31 cellular contexts compared by ENCODE assay signal in the genomic region with DNA sequence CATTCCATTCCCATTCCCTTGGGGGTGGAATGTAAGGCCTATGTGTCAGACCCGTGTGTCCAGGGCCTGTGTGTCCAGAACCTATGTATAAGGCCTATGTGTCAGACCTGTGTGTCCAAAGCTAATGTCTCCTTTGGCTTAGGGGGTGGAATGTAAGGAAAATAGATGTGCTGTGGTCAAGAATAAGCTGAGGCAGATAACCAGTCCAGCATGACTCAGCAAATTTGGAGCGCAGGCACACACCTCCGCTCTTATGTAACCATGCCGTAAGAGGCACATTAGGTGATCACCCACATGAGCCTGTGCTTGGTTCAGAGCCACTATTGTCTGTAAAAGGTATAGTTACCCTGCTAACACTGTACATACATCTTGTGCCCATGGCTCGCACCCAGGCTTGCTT.
DNase-seq lines count a peak whose midpoint lies in the region; FAIRE-seq and TF ChIP-seq lines count a peak whose summit lies in the region.
"Had no signal": no experiment of that assay in that cellular context is flagged by ENCODE, and none has a peak within 500 bp of the region (broad histone marks: within the 10 kb centered on the region; RNA-seq: fewer than 3 reads in every experiment).

No MANE protein-coding gene starts in this region.

- H3K9me3 Mint-ChIP-seq in MCF 10A (ENCODE audit: unreplicated experiment), result peaks cover 32% of the 10 kb centered on the region

- BruUV-seq in MCF 10A (replicated peaks; lab: Mats Ljungman, UMichigan) (no TSS peak), mammary epithelial cell (replicated peaks; lab: Mats Ljungman, UMichigan) (no TSS peak), OCI-LY7 (replicated peaks; lab: Mats Ljungman, UMichigan) (no TSS peak)

- no peak for TF ChIP-seq POLR2A in H1 (IDR thresholded peaks at IDR 0.05; ENCODE audit: control extremely low read depth in 1 of 2, low read depth in 2 of 2, low read length in 2 of 2)

- H3K79me2 ChIP-seq in mammary epithelial cell (ENCODE audit: insufficient read depth, low read length) (no peaks in the 10 kb centered on the region), OCI-LY7 (ENCODE audit: insufficient read depth, low read depth, low read length) (no peaks in the 10 kb centered on the region), H1 (ENCODE audit: control insufficient read depth in 1 of 2, insufficient read depth in 2 of 2, low read length in 2 of 2) (no peaks in the 10 kb centered on the region)

- 0 out of 2 replicates have a peak overlapping the region, but pooled peaks have one; percentile 54 for H2BK5ac ChIP-seq in H1 (ENCODE audit: low read depth, low read length)

- TF ChIP-seq EP300 in H1 (IDR thresholded peaks at IDR 0.05; ENCODE audit: borderline replicate concordance in 1 of 2, low read depth in 2 of 2, low read length in 2 of 2), result no peak

- no peaks in the 10 kb centered on the region for H3K4me1 Mint-ChIP-seq in MCF 10A (ENCODE audit: insufficient read depth, unreplicated experiment)
- H3K4me1 Mint-ChIP-seq: mesothelial cell of epicardium had no signal

- H3K4me3 ChIP-seq in mammary epithelial cell (replicated peaks in 1 of 3; ENCODE audit: insufficient read depth in 1 of 3, low read depth in 2 of 3, low read length in 3 of 3) (no peak overlapping the region), OCI-LY7 (ENCODE audit: low read depth, low read length, poor library complexity, severe bottlenecking) (no peak overlapping the region), H1 (ENCODE audit: extremely low read depth in 1 of 4, insufficient read depth in 2 of 4, low read depth in 3 of 4, low read length in 4 of 4) (no peak overlapping the region)
- H3K4me3 ChIP-seq: GM23248, left lung, Peyer's patch, SJSA1 had no signal

- H2AFZ ChIP-seq in mammary epithelial cell (ENCODE audit: low read depth, low read length) (no peak overlapping the region), OCI-LY7 (ENCODE audit: low read length) (no peak overlapping the region), H1 (ENCODE audit: low read length) (no peak overlapping the region)
- H2AFZ ChIP-seq: GM23248 had no signal

- no peak overlapping the region for H3K9ac ChIP-seq in mammary epithelial cell (ENCODE audit: insufficient read depth, low read length)
- H3K9ac ChIP-seq in H1 (replicated peaks in 1 of 4; ENCODE audit: extremely low read depth in 1 of 4, low read depth in 3 of 4, low read length in 3 of 4), result no peak overlapping the region
- H3K9ac ChIP-seq: BLaER1 treated with 17β-estradiol and CSF1 and Interleukin-3, amounts not matched to agents 10 nM and 100 nM; GM23248 had no signal

- DNase-seq in MCF 10A (ENCODE audit: unreplicated experiment) (peak; percentile 13), mammary epithelial cell (no peak), OCI-LY7 (ENCODE audit: low spot score) (peak; percentile 86), H1 (ENCODE audit: low read depth in 1 of 2, low spot score in 2 of 2) (no peak), LoVo (ENCODE audit: low spot score) (no peak), NCI-H1105 (lab: John Stamatoyannopoulos, UW) (no peak), mucosa of gallbladder (ENCODE audit: low spot score) (no peak)
- no peak for DNase-seq in stimulated activated CD4-positive, alpha-beta T cell treated with anti-CD3 and anti-CD28 coated beads, Interleukin-2, amount 100 ng/mL, for 24 hours
- DNase-seq: ACHN; activated CD4-positive, alpha-beta T cell treated with anti-CD3 and anti-CD28 coated beads for 4 hours; activated gamma-delta T cell treated with Interleukin-2 at 50 U/mL for 16 hours; activated T-cell treated with anti-CD3 and anti-CD28 coated beads, Interleukin-2, amount 50 U/mL, for 24 hours; brain microvascular endothelial cell; Caco-2; effector CD8-positive, alpha-beta T cell; EL; foreskin fibroblast; GM23248; Kasumi-1; left lung; NCI-H2029 treated with DMSO at 0.1 percent for 48 hours; NCI-H510A; NK-92 treated with Interleukin-12 subunit alpha and Interleukin-12 subunit beta, amount 100 ng/mL, for 24 hours; Peyer's patch; small intestine; stimulated activated CD4-positive, alpha-beta T cell treated with anti-CD3 and anti-CD28 coated beads, Interleukin-1b, Interleukin-23, amount 100 ng/mL, for 48 hours; T-helper 1 cell had no signal

- no peak overlapping the region for H3K4ac ChIP-seq in H1 (replicated peaks; ENCODE audit: insufficient read length, low read depth, low read length)

- no peak overlapping the region for H2BK120ac ChIP-seq in H1 (replicated peaks; ENCODE audit: low read depth, low read length)

- H2AK5ac ChIP-seq in H1 (ENCODE audit: low read depth, low read length), result peak overlapping the region; percentile 75; the same call in 1 of the 2 replicates

- peaks cover 4% of the 10 kb centered on the region for H3K9me3 ChIP-seq in mammary epithelial cell (replicated peaks; ENCODE audit: insufficient read depth, low read length)
- peaks cover 77% of the 10 kb centered on the region for H3K9me3 ChIP-seq in OCI-LY7 (ENCODE audit: low read length)
- peaks cover 22 to 28% of the 10 kb centered on the region in 2 experiments for H3K9me3 ChIP-seq in H1 (ENCODE audit: insufficient read depth in 2 of 2, low read depth in 1 of 2, low read length in 1 of 2)
- H3K9me3 ChIP-seq: Caco-2, Peyer's patch, SJSA1 had no signal

- intact Hi-C loops in MCF 10A (cut with micrococcal nuclease), result no loop called here
- intact Hi-C loops in mammary epithelial cell (cut with micrococcal nuclease), result no loop called here
- intact Hi-C loops in OCI-LY7 (cut with micrococcal nuclease; ENCODE audit: unreplicated experiment), result no loop called here

- no peak overlapping the region for H4K8ac ChIP-seq in H1 (ENCODE audit: extremely low read depth, insufficient read depth, low read length)

- dilution Hi-C loops in mammary epithelial cell (cut with HindIII; ENCODE audit: low sequenced_read_pairs), result no loop called here

- TF ChIP-seq CTCF in MCF 10A (IDR thresholded peaks at IDR 0.05; ENCODE audit: unreplicated experiment) (no peak), mammary epithelial cell (conservative IDR thresholded peaks at IDR 0.05 in 1 of 2, IDR thresholded peaks at IDR 0.05 in 1 of 2; ENCODE audit: extremely low read depth in 1 of 2, insufficient read depth in 1 of 2, low read depth in 1 of 2, low read length in 2 of 2) (no peak), OCI-LY7 (conservative IDR thresholded peaks at IDR 0.05; ENCODE audit: low read length) (no peak), H1 (IDR thresholded peaks at IDR 0.05; ENCODE audit: control extremely low read depth in 1 of 3, insufficient read depth in 1 of 3, low read depth in 1 of 3, low read length in 3 of 3) (no peak)

- no peak overlapping the region for H3K27ac ChIP-seq in mammary epithelial cell (ENCODE audit: insufficient read depth, low read depth, low read length)
- no peak overlapping the region for H3K27ac ChIP-seq in OCI-LY7 (ENCODE audit: low read depth, low read length, poor library complexity, severe bottlenecking)
- H3K27ac ChIP-seq in H1 (ENCODE audit: low read depth, low read length), result no peak overlapping the region
- H3K27ac ChIP-seq: brain microvascular endothelial cell, GM23248, Peyer's patch, SJSA1 had no signal

- no peaks in the 10 kb centered on the region for H3K27me3 Mint-ChIP-seq in MCF 10A (ENCODE audit: insufficient read depth, unreplicated experiment)
- H3K27me3 Mint-ChIP-seq: activated T-cell treated with anti-CD3 and anti-CD28 coated beads, Interleukin-2, amount 50 U/mL, for 24 hours; naive thymus-derived CD8-positive, alpha-beta T cell had no signal

- H3K27me3 ChIP-seq in mammary epithelial cell (ENCODE audit: insufficient read depth, low read length) (no peaks in the 10 kb centered on the region), H1 (replicated peaks in 1 of 4; ENCODE audit: control insufficient read depth in 3 of 4, extremely low read depth in 1 of 4, insufficient read depth in 3 of 4, low read length in 3 of 4) (no peaks in the 10 kb centered on the region)
- H3K27me3 ChIP-seq: BLaER1 treated with 17β-estradiol and CSF1 and Interleukin-3, amounts not matched to agents 10 nM and 100 nM; brain microvascular endothelial cell; left lung; Peyer's patch; SJSA1 had no signal

- H3K14ac ChIP-seq in H1 (ENCODE audit: insufficient read length), result no peak overlapping the region

- H3K4me2 ChIP-seq in mammary epithelial cell (ENCODE audit: insufficient read depth, low read depth, low read length) (no peak overlapping the region), OCI-LY7 (ENCODE audit: low read length) (no peak overlapping the region), H1 (ENCODE audit: insufficient read depth in 1 of 2, low read depth in 2 of 2, low read length in 2 of 2) (no peak overlapping the region)

- peak overlapping the region; percentile 11; the same call in 1 of the 2 replicates for H2BK20ac ChIP-seq in H1 (ENCODE audit: low read length)

- H3K56ac ChIP-seq in H1 (replicated peaks; ENCODE audit: insufficient read length, low read depth, low read length), result no peak overlapping the region

- POLR2A ChIA-PET in MCF 10A (lab: Yijun Ruan, JAX), result no interaction called here
- POLR2A ChIA-PET in OCI-LY7 (lab: Charles Lee), result interaction anchor here (1.0 kb wide), 2 partner anchors 10 to 13 kb away, joined by 3 read pairs; no protein-coding TSS in a partner anchor
- POLR2A ChIA-PET in H1 (lab: Charles Lee; ENCODE audit: partially characterized antibody), result no interaction called here

- no peak overlapping the region; the same call in 1 of the 2 replicates for H2BK12ac ChIP-seq in H1 (ENCODE audit: low read depth, low read length)

- in situ Hi-C loops in mammary epithelial cell (cut with MboI; ENCODE audit: low sequenced_read_pairs in 2 of 2), result no loop called here

- 78% methylated on average over 5 of the region's 5 CpGs for WGBS in mammary epithelial cell (ENCODE audit: low coverage, missing lambda C conversion rate)
- WGBS in H1 (ENCODE audit: extremely low coverage in 1 of 2, insufficient coverage in 1 of 2, insufficient read length in 1 of 2, insufficient replicate concordance in 2 of 2, low coverage in 1 of 2, low lambda C conversion rate in 2 of 2, missing lambda C conversion rate in 1 of 2), 2 experiments, result 99% methylated on average over 5 of the region's 5 CpGs; no CpG with 5 or more reads in 1 of the 2 experiments

- no peak for TF ChIP-seq RAD21 in H1 (IDR thresholded peaks at IDR 0.05 in 1 of 2, conservative IDR thresholded peaks at IDR 0.05 in 1 of 2; ENCODE audit: low read depth in 2 of 2, low read length in 2 of 2)

- no peak overlapping the region for H4K91ac ChIP-seq in H1 (replicated peaks; ENCODE audit: insufficient read length, low read length)

- no peak overlapping the region for H3K4me3 Mint-ChIP-seq in MCF 10A (ENCODE audit: unreplicated experiment)
- H3K4me3 Mint-ChIP-seq: activated T-cell treated with anti-CD3 and anti-CD28 coated beads, Interleukin-2, amount 50 U/mL, for 24 hours; mesothelial cell of epicardium; naive thymus-derived CD8-positive, alpha-beta T cell had no signal

- no peak overlapping the region for H2BK15ac ChIP-seq in H1 (ENCODE audit: low read length)

- no peaks in the 10 kb centered on the region for H3K36me3 Mint-ChIP-seq in MCF 10A (ENCODE audit: insufficient read depth, unreplicated experiment)

- no peaks in the 10 kb centered on the region for H3K36me3 ChIP-seq in mammary epithelial cell (ENCODE audit: insufficient read depth, low read length)
- peaks cover 30% of the 10 kb centered on the region for H3K36me3 ChIP-seq in OCI-LY7 (ENCODE audit: insufficient read depth, low read length)
- peaks cover 0 to 7% (median 3%) of the 10 kb centered on the region in 4 experiments; a peak in 3 of 8 replicates for H3K36me3 ChIP-seq in H1 (ENCODE audit: control insufficient read depth in 2 of 4, insufficient read depth in 4 of 4, low read length in 3 of 4)
- H3K36me3 ChIP-seq: brain microvascular endothelial cell, left lung, Peyer's patch, SJSA1 had no signal

- H3K79me1 ChIP-seq in H1 (ENCODE audit: low read depth, low read length), result no peaks in the 10 kb centered on the region

- no peaks in the 10 kb centered on the region for H4K20me1 ChIP-seq in mammary epithelial cell (ENCODE audit: insufficient read depth, low read length)
- no peaks in the 10 kb centered on the region for H4K20me1 ChIP-seq in OCI-LY7 (ENCODE audit: insufficient read depth, low read length)
- H4K20me1 ChIP-seq in H1 (replicated peaks in 1 of 2; ENCODE audit: control insufficient read depth in 1 of 2, insufficient read depth in 2 of 2, low read length in 2 of 2), result no peaks in the 10 kb centered on the region
- H4K20me1 ChIP-seq: BLaER1 treated with 17β-estradiol and CSF1 and Interleukin-3, amounts not matched to agents 10 nM and 100 nM had no signal

- FAIRE-seq in H1 (lab: Jason Lieb, UNC), result no peak
- FAIRE-seq: small intestine had no signal

- H3K23me2 ChIP-seq in H1 (ENCODE audit: low read depth, low read length), result no peaks in the 10 kb centered on the region

- CTCF ChIA-PET in MCF 10A (lab: Yijun Ruan, JAX), result interaction anchor here (1.4 kb wide), 1 partner anchor 63 kb away, joined by 7 read pairs; no protein-coding TSS in a partner anchor
- CTCF ChIA-PET in mammary epithelial cell (lab: Charles Lee; ENCODE audit: low non-redundant PET), result no interaction called here
- CTCF ChIA-PET in OCI-LY7 (lab: Charles Lee; ENCODE audit: unreplicated experiment), result no interaction called here
- CTCF ChIA-PET in H1 (lab: Charles Lee; ENCODE audit: partially characterized antibody), result interaction anchor here (1.0 to 2.1 kb wide), 4 partner anchors 12 to 63 kb away, joined by 3 to 8 read pairs (median 3); no protein-coding TSS in a partner anchor

- no peak overlapping the region for H3K18ac ChIP-seq in H1 (ENCODE audit: extremely low read depth, low read length)

- no peaks in the 10 kb centered on the region for H3K4me1 ChIP-seq in mammary epithelial cell (ENCODE audit: insufficient read depth, low read length)
- H3K4me1 ChIP-seq in OCI-LY7 (ENCODE audit: insufficient read depth, low read length, poor library complexity, severe bottlenecking), result peaks cover 33% of the 10 kb centered on the region
- H3K4me1 ChIP-seq in H1 (replicated peaks in 1 of 4; ENCODE audit: control insufficient read depth in 3 of 4, insufficient read depth in 4 of 4, low read length in 3 of 4), result peaks cover 0 to 5% (median 1%) of the 10 kb centered on the region in 4 experiments; a peak in 3 of 7 replicates
- H3K4me1 ChIP-seq: Caco-2, Peyer's patch, SJSA1 had no signal

- no peak overlapping the region for H3K23ac ChIP-seq in H1 (ENCODE audit: insufficient read length)

- H4K5ac ChIP-seq in H1 (ENCODE audit: insufficient read length, low read depth, low read length), result no peak overlapping the region

- H3K27ac Mint-ChIP-seq in MCF 10A (ENCODE audit: low read depth, unreplicated experiment), result no peak overlapping the region
- H3K27ac Mint-ChIP-seq: activated T-cell treated with anti-CD3 and anti-CD28 coated beads, Interleukin-2, amount 50 U/mL, for 24 hours; mesothelial cell of epicardium had no signal

- no peaks in the 10 kb centered on the region for H3K9me2 ChIP-seq in OCI-LY7 (ENCODE audit: insufficient read depth, low read length)

Comparison
In these comparisons a context has a peak if more than half of its experiments do, and no peak if none do; other contexts are left out.
1. DNase-seq: peak in MCF 10A (single experiment) and OCI-LY7 (single experiment); none in mammary epithelial cell (single experiment), H1 (0 of 2), LoVo (single experiment), NCI-H1105 (single experiment), stimulated activated CD4-positive, alpha-beta T cell treated with anti-CD3 and anti-CD28 coated beads, Interleukin-2, amount 100 ng/mL, for 24 hours (0 of 2) and mucosa of gallbladder (single experiment).
2. CTCF ChIA-PET loops: an anchor here in MCF 10A (1.4 kb wide) and H1 (1.0 to 2.1 kb wide); none called in mammary epithelial cell and OCI-LY7.